In the genomic region with DNA sequence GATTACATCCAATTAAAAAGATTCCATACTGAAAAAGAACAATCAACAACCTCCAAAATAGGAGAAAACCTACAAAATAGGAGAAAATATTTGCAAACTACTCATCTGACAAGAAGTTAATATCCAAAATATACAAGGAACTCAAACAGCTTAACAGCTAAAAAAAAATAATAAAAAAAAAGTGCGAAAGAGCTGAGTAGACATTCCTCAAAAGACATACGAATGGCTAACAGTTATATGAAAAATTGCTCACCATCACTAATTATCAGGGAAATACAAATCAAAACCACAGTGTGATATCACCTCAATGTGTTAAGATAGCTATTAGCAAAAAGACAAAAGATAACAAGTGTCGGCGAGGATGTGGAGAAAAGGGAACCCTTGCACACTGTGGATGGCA, we compare ENCODE assay signal across 1 cellular context.
TF ChIP-seq lines count a peak whose summit lies in the region.

No MANE protein-coding gene starts in this region.

TF ChIP-seq in IMR-90, 13 proteins besides CTCF, POLR2A, EP300 and RAD21:
- no peak for TF ChIP-seq USF2 (IDR thresholded peaks at IDR 0.05; ENCODE audit: low read depth, low read length)
- peak; percentile 61 for TF ChIP-seq MAFK (IDR thresholded peaks at IDR 0.05; ENCODE audit: low read depth, low read length)
